ENCODE assay signal across 14 cellular contexts in the genomic region with DNA sequence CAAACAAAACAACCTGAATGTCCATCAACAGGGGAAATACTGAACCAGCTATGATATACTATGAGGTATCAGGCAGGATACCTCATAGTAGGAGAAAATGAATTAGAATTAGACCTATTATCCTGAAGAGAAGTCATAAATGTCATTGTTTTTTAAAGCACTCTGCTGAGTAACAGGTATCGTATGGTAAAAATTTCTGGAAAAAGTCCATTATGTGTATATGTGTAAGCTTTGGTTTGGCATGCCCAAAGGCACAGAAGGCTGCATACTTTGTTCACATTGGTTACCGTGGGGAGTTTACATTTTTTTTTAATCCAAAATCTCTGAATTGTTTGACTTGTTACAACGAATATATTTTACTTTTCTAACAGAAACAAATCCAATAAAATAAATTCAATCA.
DNase-seq lines count a peak whose midpoint lies in the region; TF ChIP-seq lines count a peak whose summit lies in the region.
"Had no signal": no experiment of that assay in that cellular context is flagged by ENCODE, and none has a peak within 500 bp of the region (broad histone marks: within the 10 kb centered on the region; RNA-seq: fewer than 3 reads in every experiment).

No MANE protein-coding gene starts in this region.

- DNase-seq in ELR (ENCODE audit: low read depth) (peak; percentile 4), amniotic epithelial cell (ENCODE audit: low read depth) (peak; percentile 43), fibroblast of the aortic adventitia (ENCODE audit: low read depth) (peak; percentile 71), skeletal muscle cell (ENCODE audit: low read depth) (peak; percentile 12), NCI-H524 (lab: John Stamatoyannopoulos, UW) (no peak), HK-2 (ENCODE audit: unreplicated experiment) (no peak), NCI-H2196 treated with DMSO at 0.1 percent for 48 hours (lab: John Stamatoyannopoulos, UW; ENCODE audit: unreplicated experiment) (no peak), AG08395 (ENCODE audit: low spot score) (no peak)
- DNase-seq: activated effector memory CD4-positive, alpha-beta T cell treated with anti-CD3 and anti-CD28 coated beads, Interleukin-2, amount 50 U/mL, for 16 hours; effector memory CD4-positive, alpha-beta T cell; NCI-H2029; stimulated activated CD4-positive, alpha-beta T cell treated with anti-CD3 and anti-CD28 coated beads, Interleukin-1b, Interleukin-23, amount 100 ng/mL, for 48 hours; T-cell; thyroid gland had no signal

- H3K4me3 ChIP-seq in fibroblast of the aortic adventitia (ENCODE audit: low read depth, low read length) (no peak overlapping the region), skeletal muscle cell (ENCODE audit: low read depth, low read length) (no peak overlapping the region)
- H3K4me3 ChIP-seq: thyroid gland had no signal

- TF ChIP-seq CTCF in fibroblast of the aortic adventitia (IDR thresholded peaks at IDR 0.05; ENCODE audit: insufficient read depth, low read length): no peak

Comparison
In these comparisons a context has a peak if more than half of its experiments do, and no peak if none do; other contexts are left out.
1. DNase-seq: peak in ELR (single experiment), amniotic epithelial cell (single experiment), fibroblast of the aortic adventitia (single experiment) and skeletal muscle cell (single experiment); none in NCI-H524 (0 of 2), HK-2 (single experiment), NCI-H2196 treated with DMSO at 0.1 percent for 48 hours (single experiment) and AG08395 (single experiment).